Comparison of ENCODE assay signal across 1 cellular context in genomic region chr9:92147030-92147853, GRCh38.
TF ChIP-seq lines count a peak whose summit lies in the region.

No MANE protein-coding gene starts in this region.

TF ChIP-seq in GM12878, 131 proteins besides CTCF, POLR2A, EP300 and RAD21 (continued from another document and continues in another):
- TF ChIP-seq, protein P1, sequence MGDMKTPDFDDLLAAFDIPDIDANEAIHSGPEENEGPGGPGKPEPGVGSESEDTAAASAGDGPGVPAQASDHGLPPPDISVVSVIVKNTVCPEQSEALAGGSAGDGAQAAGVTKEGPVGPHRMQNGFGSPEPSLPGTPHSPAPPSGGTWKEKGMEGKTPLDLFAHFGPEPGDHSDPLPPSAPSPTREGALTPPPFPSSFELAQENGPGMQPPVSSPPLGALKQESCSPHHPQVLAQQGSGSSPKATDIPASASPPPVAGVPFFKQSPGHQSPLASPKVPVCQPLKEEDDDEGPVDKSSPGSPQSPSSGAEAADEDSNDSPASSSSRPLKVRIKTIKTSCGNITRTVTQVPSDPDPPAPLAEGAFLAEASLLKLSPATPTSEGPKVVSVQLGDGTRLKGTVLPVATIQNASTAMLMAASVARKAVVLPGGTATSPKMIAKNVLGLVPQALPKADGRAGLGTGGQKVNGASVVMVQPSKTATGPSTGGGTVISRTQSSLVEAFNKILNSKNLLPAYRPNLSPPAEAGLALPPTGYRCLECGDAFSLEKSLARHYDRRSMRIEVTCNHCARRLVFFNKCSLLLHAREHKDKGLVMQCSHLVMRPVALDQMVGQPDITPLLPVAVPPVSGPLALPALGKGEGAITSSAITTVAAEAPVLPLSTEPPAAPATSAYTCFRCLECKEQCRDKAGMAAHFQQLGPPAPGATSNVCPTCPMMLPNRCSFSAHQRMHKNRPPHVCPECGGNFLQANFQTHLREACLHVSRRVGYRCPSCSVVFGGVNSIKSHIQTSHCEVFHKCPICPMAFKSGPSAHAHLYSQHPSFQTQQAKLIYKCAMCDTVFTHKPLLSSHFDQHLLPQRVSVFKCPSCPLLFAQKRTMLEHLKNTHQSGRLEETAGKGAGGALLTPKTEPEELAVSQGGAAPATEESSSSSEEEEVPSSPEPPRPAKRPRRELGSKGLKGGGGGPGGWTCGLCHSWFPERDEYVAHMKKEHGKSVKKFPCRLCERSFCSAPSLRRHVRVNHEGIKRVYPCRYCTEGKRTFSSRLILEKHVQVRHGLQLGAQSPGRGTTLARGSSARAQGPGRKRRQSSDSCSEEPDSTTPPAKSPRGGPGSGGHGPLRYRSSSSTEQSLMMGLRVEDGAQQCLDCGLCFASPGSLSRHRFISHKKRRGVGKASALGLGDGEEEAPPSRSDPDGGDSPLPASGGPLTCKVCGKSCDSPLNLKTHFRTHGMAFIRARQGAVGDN (IDR thresholded peaks at IDR 0.05) = no peak
- TF ChIP-seq RCOR1 (conservative IDR thresholded peaks at IDR 0.05; ENCODE audit: low read depth, low read length) = no peak
- TF ChIP-seq USF2 (IDR thresholded peaks at IDR 0.05; ENCODE audit: borderline replicate concordance, low read depth, low read length) = no peak
- TF ChIP-seq MEF2A (IDR thresholded peaks at IDR 0.05; ENCODE audit: insufficient read depth, low read depth, low read length) = no peak
- 0 out of 2 replicates have a peak, but pooled peaks have one; percentile 18 for TF ChIP-seq IKZF1 (conservative IDR thresholded peaks at IDR 0.05)
- no peak for TF ChIP-seq CREB1 (IDR thresholded peaks at IDR 0.05; ENCODE audit: low read depth)
- no peak for TF ChIP-seq CBFB (IDR thresholded peaks at IDR 0.05; ENCODE audit: low read depth)
- no peak for TF ChIP-seq ZNF274 (IDR thresholded peaks at IDR 0.05; ENCODE audit: insufficient read depth, insufficient read length)
- peak; percentile 94 for TF ChIP-seq SKIL (IDR thresholded peaks at IDR 0.05; ENCODE audit: low read depth, poor library complexity, severe bottlenecking)
- no peak for TF ChIP-seq BCL3 (IDR thresholded peaks at IDR 0.05; ENCODE audit: borderline replicate concordance, insufficient read depth, low read depth, low read length, poor library complexity, severe bottlenecking)
- TF ChIP-seq, protein P2, sequence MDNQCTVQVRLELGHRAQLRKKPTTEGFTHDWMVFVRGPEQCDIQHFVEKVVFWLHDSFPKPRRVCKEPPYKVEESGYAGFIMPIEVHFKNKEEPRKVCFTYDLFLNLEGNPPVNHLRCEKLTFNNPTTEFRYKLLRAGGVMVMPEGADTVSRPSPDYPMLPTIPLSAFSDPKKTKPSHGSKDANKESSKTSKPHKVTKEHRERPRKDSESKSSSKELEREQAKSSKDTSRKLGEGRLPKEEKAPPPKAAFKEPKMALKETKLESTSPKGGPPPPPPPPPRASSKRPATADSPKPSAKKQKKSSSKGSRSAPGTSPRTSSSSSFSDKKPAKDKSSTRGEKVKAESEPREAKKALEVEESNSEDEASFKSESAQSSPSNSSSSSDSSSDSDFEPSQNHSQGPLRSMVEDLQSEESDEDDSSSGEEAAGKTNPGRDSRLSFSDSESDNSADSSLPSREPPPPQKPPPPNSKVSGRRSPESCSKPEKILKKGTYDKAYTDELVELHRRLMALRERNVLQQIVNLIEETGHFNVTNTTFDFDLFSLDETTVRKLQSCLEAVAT (IDR thresholded peaks at IDR 0.05) = no peak
- TF ChIP-seq ZNF622 (IDR thresholded peaks at IDR 0.05) = no peak
- no peak for TF ChIP-seq CHD4 (IDR thresholded peaks at IDR 0.05)
- no peak for TF ChIP-seq SUZ12 (IDR thresholded peaks at IDR 0.05; ENCODE audit: unreplicated experiment)
- TF ChIP-seq CBX5 (IDR thresholded peaks at IDR 0.05; ENCODE audit: low read depth) = no peak
- TF ChIP-seq EGR1 (IDR thresholded peaks at IDR 0.05; ENCODE audit: borderline replicate concordance in 1 of 2, low read depth in 2 of 2, low read length in 2 of 2) = no peak
- no peak for TF ChIP-seq CBX3 (IDR thresholded peaks at IDR 0.05; ENCODE audit: borderline replicate concordance, low read depth)
- no peak for TF ChIP-seq PAX5 (IDR thresholded peaks at IDR 0.05; ENCODE audit: borderline replicate concordance, low read depth, low read length)
- TF ChIP-seq SMARCA5 (IDR thresholded peaks at IDR 0.05) = no peak
- no peak for TF ChIP-seq NFXL1 (IDR thresholded peaks at IDR 0.05; ENCODE audit: borderline replicate concordance)
- TF ChIP-seq PAX8 (IDR thresholded peaks at IDR 0.05) = no peak
- TF ChIP-seq NRF1 (conservative IDR thresholded peaks at IDR 0.05; ENCODE audit: low read depth, low read length) = no peak
- TF ChIP-seq ESRRA (IDR thresholded peaks at IDR 0.05; ENCODE audit: low read length) = no peak
- TF ChIP-seq NKRF (conservative IDR thresholded peaks at IDR 0.05) = no peak
- no peak for TF ChIP-seq RFX5 (IDR thresholded peaks at IDR 0.05; ENCODE audit: low read depth, low read length)
- TF ChIP-seq YBX1 (IDR thresholded peaks at IDR 0.05) = no peak
- TF ChIP-seq ZNF24 (IDR thresholded peaks at IDR 0.05) = no peak
- TF ChIP-seq RUNX3 (IDR thresholded peaks at IDR 0.05; ENCODE audit: low read length) = peak; percentile 54; the same call in 1 of the 2 replicates
- TF ChIP-seq USF1 (IDR thresholded peaks at IDR 0.05; ENCODE audit: borderline replicate concordance, extremely low read length, insufficient read depth, low read depth, low read length) = no peak
- TF ChIP-seq SREBF1 (IDR thresholded peaks at IDR 0.05; ENCODE audit: low read length) = no peak
- TF ChIP-seq ZNF384 (IDR thresholded peaks at IDR 0.05; ENCODE audit: borderline replicate concordance, low read depth, low read length) = no peak
- 0 out of 2 replicates have a peak, but pooled peaks have one; percentile 38 for TF ChIP-seq TCF12 (IDR thresholded peaks at IDR 0.05; ENCODE audit: low read depth, low read length)
- TF ChIP-seq HCFC1 (IDR thresholded peaks at IDR 0.05; ENCODE audit: low read length) = no peak
- TF ChIP-seq MXI1 (IDR thresholded peaks at IDR 0.05; ENCODE audit: low read depth, low read length) = no peak
- 0 out of 2 replicates have a peak, but pooled peaks have one; percentile 2 for TF ChIP-seq BACH1 (IDR thresholded peaks at IDR 0.05; ENCODE audit: borderline replicate concordance)
- TF ChIP-seq RAD51 (IDR thresholded peaks at IDR 0.05) = no peak
- TF ChIP-seq NFYA (IDR thresholded peaks at IDR 0.05; ENCODE audit: borderline replicate concordance, low read depth, low read length) = no peak
- TF ChIP-seq HDGF (IDR thresholded peaks at IDR 0.05) = peak; percentile 71
- TF ChIP-seq NR2F1 (conservative IDR thresholded peaks at IDR 0.05) = peak; percentile 77
- no peak for TF ChIP-seq ETV6 (conservative IDR thresholded peaks at IDR 0.05 in 1 of 2, IDR thresholded peaks at IDR 0.05 in 1 of 2; ENCODE audit: borderline replicate concordance in 1 of 2, low read depth in 1 of 2)
- TF ChIP-seq POU2F2 (IDR thresholded peaks at IDR 0.05; ENCODE audit: borderline replicate concordance, low read depth, low read length) = no peak
- TF ChIP-seq KAT2A (conservative IDR thresholded peaks at IDR 0.05; ENCODE audit: control insufficient read depth, low read depth, low read length) = no peak
- TF ChIP-seq KDM1A (IDR thresholded peaks at IDR 0.05; ENCODE audit: borderline replicate concordance) = no peak
- TF ChIP-seq STAT3 (IDR thresholded peaks at IDR 0.05; ENCODE audit: low read depth, low read length) = no peak
- TF ChIP-seq POLR2AphosphoS2 (IDR thresholded peaks at IDR 0.05; ENCODE audit: low read depth, low read length) = no peak
- TF ChIP-seq, protein P3, sequence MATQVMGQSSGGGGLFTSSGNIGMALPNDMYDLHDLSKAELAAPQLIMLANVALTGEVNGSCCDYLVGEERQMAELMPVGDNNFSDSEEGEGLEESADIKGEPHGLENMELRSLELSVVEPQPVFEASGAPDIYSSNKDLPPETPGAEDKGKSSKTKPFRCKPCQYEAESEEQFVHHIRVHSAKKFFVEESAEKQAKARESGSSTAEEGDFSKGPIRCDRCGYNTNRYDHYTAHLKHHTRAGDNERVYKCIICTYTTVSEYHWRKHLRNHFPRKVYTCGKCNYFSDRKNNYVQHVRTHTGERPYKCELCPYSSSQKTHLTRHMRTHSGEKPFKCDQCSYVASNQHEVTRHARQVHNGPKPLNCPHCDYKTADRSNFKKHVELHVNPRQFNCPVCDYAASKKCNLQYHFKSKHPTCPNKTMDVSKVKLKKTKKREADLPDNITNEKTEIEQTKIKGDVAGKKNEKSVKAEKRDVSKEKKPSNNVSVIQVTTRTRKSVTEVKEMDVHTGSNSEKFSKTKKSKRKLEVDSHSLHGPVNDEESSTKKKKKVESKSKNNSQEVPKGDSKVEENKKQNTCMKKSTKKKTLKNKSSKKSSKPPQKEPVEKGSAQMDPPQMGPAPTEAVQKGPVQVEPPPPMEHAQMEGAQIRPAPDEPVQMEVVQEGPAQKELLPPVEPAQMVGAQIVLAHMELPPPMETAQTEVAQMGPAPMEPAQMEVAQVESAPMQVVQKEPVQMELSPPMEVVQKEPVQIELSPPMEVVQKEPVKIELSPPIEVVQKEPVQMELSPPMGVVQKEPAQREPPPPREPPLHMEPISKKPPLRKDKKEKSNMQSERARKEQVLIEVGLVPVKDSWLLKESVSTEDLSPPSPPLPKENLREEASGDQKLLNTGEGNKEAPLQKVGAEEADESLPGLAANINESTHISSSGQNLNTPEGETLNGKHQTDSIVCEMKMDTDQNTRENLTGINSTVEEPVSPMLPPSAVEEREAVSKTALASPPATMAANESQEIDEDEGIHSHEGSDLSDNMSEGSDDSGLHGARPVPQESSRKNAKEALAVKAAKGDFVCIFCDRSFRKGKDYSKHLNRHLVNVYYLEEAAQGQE (IDR thresholded peaks at IDR 0.05; ENCODE audit: low read depth, low read length) = no peak
- no peak for TF ChIP-seq GATAD2B (conservative IDR thresholded peaks at IDR 0.05; ENCODE audit: low read depth)
- no peak for TF ChIP-seq HDAC2 (IDR thresholded peaks at IDR 0.05)
- TF ChIP-seq CHD1 (IDR thresholded peaks at IDR 0.05; ENCODE audit: low read depth, low read length) = peak; percentile 75; the same call in 1 of the 2 replicates
- TF ChIP-seq, protein P4, sequence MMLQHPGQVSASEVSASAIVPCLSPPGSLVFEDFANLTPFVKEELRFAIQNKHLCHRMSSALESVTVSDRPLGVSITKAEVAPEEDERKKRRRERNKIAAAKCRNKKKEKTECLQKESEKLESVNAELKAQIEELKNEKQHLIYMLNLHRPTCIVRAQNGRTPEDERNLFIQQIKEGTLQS (IDR thresholded peaks at IDR 0.05; ENCODE audit: borderline replicate concordance, extremely low read depth, low read depth, low read length) = no peak
- TF ChIP-seq EZH2 (IDR thresholded peaks at IDR 0.05; ENCODE audit: borderline replicate concordance, control insufficient read depth, low read depth, low read length) = no peak
- TF ChIP-seq MTA2 (IDR thresholded peaks at IDR 0.05; ENCODE audit: low read depth) = 0 out of 2 replicates have a peak, but pooled peaks have one; percentile 42
- no peak for TF ChIP-seq SIX5 (IDR thresholded peaks at IDR 0.05; ENCODE audit: low read depth, low read length, severe bottlenecking)
- no peak for TF ChIP-seq ZSCAN29 (IDR thresholded peaks at IDR 0.05)
